ENCODE assay signal across 1 cellular context in the genomic region with DNA sequence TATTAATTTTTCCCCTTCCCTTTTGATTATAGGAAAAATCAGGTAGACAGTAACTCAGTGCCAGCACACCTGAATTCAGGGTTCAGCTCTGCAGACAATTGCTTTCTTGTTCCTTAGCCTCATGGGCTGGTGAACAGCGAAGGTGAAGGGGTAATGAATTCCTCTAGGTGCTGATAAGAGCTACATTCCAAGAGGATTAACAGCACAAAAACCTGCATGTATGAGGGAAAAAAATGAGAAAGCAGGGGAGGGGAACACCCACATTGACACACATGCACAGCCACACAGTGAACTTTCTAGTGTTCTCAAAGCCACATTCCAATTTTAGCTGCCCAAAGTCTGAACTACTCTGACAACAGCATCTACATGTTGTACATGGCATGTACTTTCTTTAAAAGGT.
TF ChIP-seq lines count a peak whose summit lies in the region.

No MANE protein-coding gene starts in this region.

TF ChIP-seq in H1, 55 proteins besides CTCF, POLR2A, EP300 and RAD21:
- peak; percentile 76; the same call in 1 of the 2 replicates for TF ChIP-seq TEAD4 (IDR thresholded peaks at IDR 0.05; ENCODE audit: low read depth, low read length)
- TF ChIP-seq RFX5 (IDR thresholded peaks at IDR 0.05; ENCODE audit: borderline replicate concordance, low read depth, low read length) = no peak
